In genomic region chr2:223109341-223109740, GRCh38 we compare ENCODE assay signal across 30 cellular contexts. TPM values are rescaled to one million over a fixed set of nuclear protein-coding genes. Genes with fewer than 3 reads are reported as not detected.
DNase-seq lines count a peak whose midpoint lies in the region; TF ChIP-seq lines count a peak whose summit lies in the region.
"Had no signal": no experiment of that assay in that cellular context is flagged by ENCODE, and none has a peak within 500 bp of the region (broad histone marks: within the 10 kb centered on the region; RNA-seq: fewer than 3 reads in every experiment).

No MANE protein-coding gene starts in this region.

- H3K9ac ChIP-seq in skeletal muscle satellite cell (ENCODE audit: low read depth, low read length), result peak overlapping the region; percentile 67

- TF ChIP-seq POLR2A in lower leg skin (IDR thresholded peaks at IDR 0.05) (no peak), thyroid gland (IDR thresholded peaks at IDR 0.05) (no peak)

- peak overlapping the region; percentile 77 for H3K27ac ChIP-seq in hepatocyte
- H3K27ac ChIP-seq in thyroid gland, result no peak overlapping the region
- H3K27ac ChIP-seq: coronary artery, lower lobe of right lung, pancreas had no signal

- H3K9me3 ChIP-seq in hepatocyte (ENCODE audit: low read depth), result no peaks in the 10 kb centered on the region
- H3K9me3 ChIP-seq in skeletal muscle satellite cell (replicated peaks; ENCODE audit: low read length), result no peaks in the 10 kb centered on the region
- no peaks in the 10 kb centered on the region for H3K9me3 ChIP-seq in thyroid gland
- H3K9me3 ChIP-seq: lower lobe of right lung, mucosa of descending colon, pancreas had no signal

- 52% methylated on average over 3 of the region's 3 CpGs for WGBS in hepatocyte (ENCODE audit: low lambda C conversion rate, missing lambda C conversion rate)
- WGBS in lower leg skin, 2 donors, result 48% methylated on average over 3 of the region's 3 CpGs
- 45 to 63% methylated on average over 3 of the region's 3 CpGs for WGBS in thyroid gland, 2 donors

- DNase-seq in GM03348 (ENCODE audit: low spot score), result peak; percentile 33
- peak; percentile 79 for DNase-seq in amniotic epithelial cell (ENCODE audit: low read depth)
- no peak for DNase-seq in hepatocyte (ENCODE audit: low spot score)
- no peak for DNase-seq in lower leg skin (ENCODE audit: low spot score in 2 of 2)
- no peak for DNase-seq in activated T-cell treated with anti-CD3 and anti-CD28 coated beads, Interleukin-2, amount 50 U/mL, for 48 hours
- DNase-seq in thyroid gland, result no peak
- DNase-seq: activated CD4-positive, alpha-beta T cell treated with anti-CD3 and anti-CD28 coated beads, Interleukin-2, amount 50 U/mL, for 4 hours; activated CD4-positive, CD25-positive, alpha-beta regulatory T cell; activated naive CD4-positive, alpha-beta T cell treated with anti-CD3 and anti-CD28 coated beads for 36 hours; amniotic stem cell; CD8-positive, alpha-beta T cell; DMS 273 treated with DMSO at 0.1 percent for 48 hours; effector memory CD8-positive, alpha-beta T cell; erythroblast; islet precursor cell; lower lobe of right lung; MM.1S; mucosa of descending colon; NCI-H2029; NCI-H526; nephron progenitor cell; pancreas; right cardiac atrium; SIG-M5; stimulated activated naive CD4-positive, alpha-beta T cell; T-helper 1 cell had no signal

- no peaks in the 10 kb centered on the region for H3K79me2 ChIP-seq in hepatocyte

- intact Hi-C loops in lower leg skin (cut with DNase I; ENCODE audit: low total_unique reads), result no loop called here
- intact Hi-C loops in thyroid gland (cut with DNase I), result loop anchor here (10.0 kb wide), 1 partner anchor 135 kb away; no protein-coding TSS in a partner anchor

- H3K36me3 ChIP-seq in hepatocyte (replicated peaks; ENCODE audit: insufficient read depth, low read depth) (no peaks in the 10 kb centered on the region), skeletal muscle satellite cell (ENCODE audit: insufficient read depth, low read length) (no peaks in the 10 kb centered on the region), thyroid gland (no peaks in the 10 kb centered on the region)
- H3K36me3 ChIP-seq: lower lobe of right lung, pancreas had no signal

- no peak for TF ChIP-seq CTCF in hepatocyte (IDR thresholded peaks at IDR 0.05; ENCODE audit: poor library complexity)
- TF ChIP-seq CTCF in lower leg skin (IDR thresholded peaks at IDR 0.05), result no peak
- TF ChIP-seq CTCF in thyroid gland (IDR thresholded peaks at IDR 0.05), result no peak

- H3K27me3 ChIP-seq in hepatocyte, result no peaks in the 10 kb centered on the region
- H3K27me3 ChIP-seq in skeletal muscle satellite cell (ENCODE audit: control insufficient read depth, insufficient read depth, low read length), result no peaks in the 10 kb centered on the region
- no peaks in the 10 kb centered on the region for H3K27me3 ChIP-seq in thyroid gland
- H3K27me3 ChIP-seq: pancreas had no signal

- H3K4me1 ChIP-seq in hepatocyte (ENCODE audit: insufficient read depth), result peaks cover 19% of the 10 kb centered on the region
- peaks cover 44% of the 10 kb centered on the region for H3K4me1 ChIP-seq in skeletal muscle satellite cell (ENCODE audit: control insufficient read depth, insufficient read depth, low read length)
- peaks cover 0 to 4% of the 10 kb centered on the region in 2 donors for H3K4me1 ChIP-seq in thyroid gland
- H3K4me1 ChIP-seq: lower lobe of right lung, pancreas had no signal

- no peak overlapping the region for H2AFZ ChIP-seq in hepatocyte

- no peaks in the 10 kb centered on the region for H4K20me1 ChIP-seq in hepatocyte (ENCODE audit: insufficient read depth, poor library complexity, severe bottlenecking)

- H3K9me2 ChIP-seq in hepatocyte (replicated peaks; ENCODE audit: insufficient read depth), result no peaks in the 10 kb centered on the region

- H3K4me2 ChIP-seq in hepatocyte, result no peak overlapping the region
- peak overlapping the region; percentile 20 for H3K4me2 ChIP-seq in skeletal muscle satellite cell (ENCODE audit: low read length)

- H3K4me3 ChIP-seq in hepatocyte (no peak overlapping the region), skeletal muscle satellite cell (ENCODE audit: low read length) (no peak overlapping the region), lower leg skin (ENCODE audit: low read depth, poor library complexity, severe bottlenecking) (no peak overlapping the region), thyroid gland (replicated peaks in 1 of 3) (no peak overlapping the region)
- H3K4me3 ChIP-seq: coronary artery, lower lobe of right lung, mucosa of descending colon, pancreas had no signal

RNA-seq across cellular contexts. Expression of gene KCNE4, which starts 57.4 kb away (rescaled TPM):
- total RNA-seq in hepatocyte (51.0 and 54.6 TPM in 2 replicates), lower leg skin (1 to 10 TPM in 3 of 4 donors, under 1 TPM in 1; 0.95 to 4.1 (median 1.7) TPM), thyroid gland (10 to 100 TPM in 3 of 4 donors, 1 to 10 TPM in 1; 7.8 to 19.6 (median 18.4) TPM)
- 47.1 and 51.4 TPM in 2 replicates for polyA plus RNA-seq in hepatocyte
- 2.6 and 3.8 TPM in 2 replicates for total RNA-seq in skeletal muscle satellite cell (2012; rRNA removed)
- total RNA-seq: activated naive CD4-positive, alpha-beta T cell treated with anti-CD3 and anti-CD28 coated beads for 36 hours; activated T-helper 1 cell treated with anti-CD3 and anti-CD28 coated beads, Interleukin-12 subunit alpha, Interleukin-12 subunit beta, Interleukin-2, Interleukin-4 antibody, amounts not matched to agents 30 ng/mL and 10 ng/mL and 1 ng/mL, durations not matched to agents 14 hours and 24 hours and 36 hours; CD8-positive, alpha-beta T cell; HT-29 had no signal

Comparison
In these comparisons a context has a peak if more than half of its experiments do, and no peak if none do; other contexts are left out.
1. DNase-seq: peak in GM03348 (single experiment) and amniotic epithelial cell (single experiment); none in hepatocyte (single experiment), lower leg skin (0 of 2), activated T-cell treated with anti-CD3 and anti-CD28 coated beads, Interleukin-2, amount 50 U/mL, for 48 hours (0 of 2) and thyroid gland (0 of 2).